Comparison of ENCODE assay signal across 8 cellular contexts in genomic region chr2:203579131-203579643, GRCh38. TPM values are rescaled to one million over a fixed set of nuclear protein-coding genes. Genes with fewer than 3 reads are reported as not detected.
DNase-seq lines count a peak whose midpoint lies in the region; ATAC-seq and TF ChIP-seq lines count a peak whose summit lies in the region.

No MANE protein-coding gene starts in this region.

- H3K4me1 Mint-ChIP-seq in HFFc6 (ENCODE audit: low read depth), result peaks cover 35% of the 10 kb centered on the region

- no peaks in the 10 kb centered on the region for H3K36me3 ChIP-seq in mucosa of descending colon (ENCODE audit: low read depth)

- ATAC-seq in mucosa of descending colon, result peak; percentile 94

- H3K4me1 ChIP-seq in mucosa of descending colon (ENCODE audit: low read depth), result peaks cover 47% of the 10 kb centered on the region

- peak; percentile 60 for DNase-seq in activated CD8-positive, alpha-beta memory T cell treated with anti-CD3 and anti-CD28 coated beads, Interleukin-2, amount 50 U/mL, for 48 hours
- no peak for DNase-seq in activated CD8-positive, alpha-beta memory T cell treated with anti-CD3 and anti-CD28 coated beads, Interleukin-2, amount 50 U/mL, for 4 hours
- DNase-seq in HFFc6 (peak; percentile 92), MV-4-11 (lab: John Stamatoyannopoulos, UW) (peak; percentile 98), amniotic epithelial cell (ENCODE audit: low read depth) (peak; percentile 91), mucosa of descending colon (peak in 2 of 3 donors; percentile 61 to 86), cerebellum (ENCODE audit: low spot score) (no peak), SKM-1 treated with dmso at 0.1 percent for 144 hours (lab: John Stamatoyannopoulos, UW; ENCODE audit: unreplicated experiment) (no peak)

- H3K36me3 Mint-ChIP-seq in HFFc6 (ENCODE audit: low read depth), result no peaks in the 10 kb centered on the region

- H3K9me3 ChIP-seq in mucosa of descending colon, result no peaks in the 10 kb centered on the region

- H3K27me3 Mint-ChIP-seq in HFFc6 (ENCODE audit: insufficient read depth), result peaks cover 1% of the 10 kb centered on the region; the same call in 1 of the 2 replicates

- intact Hi-C loops in mucosa of descending colon (cut with DNase I, micrococcal nuclease), result no loop called here

- H3K27ac Mint-ChIP-seq in HFFc6, result peak overlapping the region; percentile 74

- no peak for TF ChIP-seq CTCF in HFFc6 (IDR thresholded peaks at IDR 0.05)
- no peak for TF ChIP-seq CTCF in mucosa of descending colon (IDR thresholded peaks at IDR 0.05)

- no peaks in the 10 kb centered on the region for H3K9me3 Mint-ChIP-seq in HFFc6

- H3K4me3 Mint-ChIP-seq in HFFc6, result no peak overlapping the region

- H3K4me3 ChIP-seq in mucosa of descending colon, result no peak overlapping the region

RNA-seq across cellular contexts. Expression of gene RAPH1, which starts 44.1 kb away (rescaled TPM):
- total RNA-seq in HFFc6 (2021; fragmentation: NEBNext Ultra II Directional; extraction: Animal tissue kit (Norgen Biotek cat#: 25700)), result 10 to 100 TPM; 40.9 to 49.5 (median 46.9) TPM
- total RNA-seq in mucosa of descending colon (10 to 100 TPM; 48.4 to 60.2 (median 50.4) TPM), cerebellum (51.0 TPM)

Comparison
In these comparisons a context has a peak if more than half of its experiments do, and no peak if none do; other contexts are left out.
1. DNase-seq: peak in activated CD8-positive, alpha-beta memory T cell treated with anti-CD3 and anti-CD28 coated beads, Interleukin-2, amount 50 U/mL, for 48 hours (single experiment), HFFc6 (single experiment), MV-4-11 (single experiment), amniotic epithelial cell (single experiment) and mucosa of descending colon (2 of 3); none in activated CD8-positive, alpha-beta memory T cell treated with anti-CD3 and anti-CD28 coated beads, Interleukin-2, amount 50 U/mL, for 4 hours (single experiment), cerebellum (single experiment) and SKM-1 treated with dmso at 0.1 percent for 144 hours (single experiment).